In the genomic region with DNA sequence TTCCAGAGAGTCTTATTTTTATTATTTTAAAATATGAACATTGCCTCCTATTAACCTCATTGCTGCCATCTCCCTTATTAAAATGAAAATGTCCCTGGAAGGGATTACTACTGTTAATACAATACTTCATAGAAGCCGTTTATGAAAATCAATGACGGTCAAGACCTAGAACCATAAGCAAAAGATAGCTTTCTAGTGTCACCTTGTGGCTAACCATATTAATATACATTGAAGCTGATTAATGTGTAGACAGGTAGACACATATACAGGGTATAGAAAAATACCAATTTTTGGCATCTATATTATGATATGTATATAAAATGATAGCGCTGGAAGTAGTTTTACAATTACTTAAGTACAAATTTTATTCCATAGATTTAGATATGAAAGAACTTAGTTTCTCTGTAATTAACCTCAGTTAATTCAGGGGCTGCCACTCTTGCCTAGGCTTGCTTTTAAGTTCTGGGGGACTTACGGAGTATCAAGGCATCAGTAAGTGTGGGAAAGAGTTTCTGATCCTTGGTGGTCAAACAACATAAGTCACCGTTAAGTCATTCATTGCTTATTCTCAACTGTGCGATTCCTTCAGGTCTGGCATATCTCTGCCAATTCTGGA, we compare ENCODE assay signal across 8 cellular contexts. TPM values are rescaled to one million over a fixed set of nuclear protein-coding genes. Genes with fewer than 3 reads are reported as not detected.
A peak's percentile ranks its signal among the peaks of the same experiment; 100 is the strongest.
DNase-seq lines count a peak whose midpoint lies in the region; ATAC-seq, FAIRE-seq and TF ChIP-seq lines count a peak whose summit lies in the region.

No MANE protein-coding gene starts in this region.

- H2AFZ ChIP-seq in endothelial cell of umbilical vein (ENCODE audit: low read depth, low read length) = no peak overlapping the region

- H3K9ac ChIP-seq in endothelial cell of umbilical vein (replicated peaks; ENCODE audit: extremely low read depth, insufficient read depth, low read length) = no peak overlapping the region

- TF ChIP-seq CTCF in heart right ventricle (IDR thresholded peaks at IDR 0.05) (peak in 7 of 9 donors; percentile 32 to 64 (median 47)), endothelial cell of umbilical vein (IDR thresholded peaks at IDR 0.05; ENCODE audit: extremely low read depth in 1 of 2, insufficient read depth in 1 of 2, low read depth in 1 of 2, low read length in 2 of 2) (peak; percentile 24 to 30)

- H3K4me3 Mint-ChIP-seq in stimulated activated naive CD8-positive, alpha-beta T cell treated with anti-CD3 and anti-CD28 coated beads, Interleukin-15, amount 100 ng/mL, for 72 hours = no peak overlapping the region

- H4K20me1 ChIP-seq in endothelial cell of umbilical vein (replicated peaks; ENCODE audit: control insufficient read depth, extremely low read depth, insufficient read depth, low read length) = no peaks in the 10 kb centered on the region

- dilution Hi-C loops in endothelial cell of umbilical vein (cut with MboI; ENCODE audit: extremely low pct_ligation_motif_present, low sequenced_read_pairs) = no loop called here

- H3K4me1 ChIP-seq in heart right ventricle (peaks cover 0 to 24% (median 18%) of the 10 kb centered on the region in 9 donors), right cardiac atrium (ENCODE audit: control insufficient read depth, insufficient read depth, low read length) (no peaks in the 10 kb centered on the region), endothelial cell of umbilical vein (ENCODE audit: control insufficient read depth, extremely low read depth, insufficient read depth, low read length) (peaks cover 15% of the 10 kb centered on the region)

- ATAC-seq in heart right ventricle (no peak), right cardiac atrium (no peak), GM21786 (IDR thresholded peaks at IDR 0.05; ENCODE audit: unreplicated experiment) (no peak)
- ATAC-seq in stimulated activated naive CD8-positive, alpha-beta T cell treated with anti-CD3 and anti-CD28 coated beads, Interleukin-15, amount 100 ng/mL, for 72 hours = no peak

- intact Hi-C loops in heart right ventricle (cut with DNase I) (loop anchor here in 9 of 10 donors (2.0 to 10.0 kb wide), 12 partner anchors 130 to 534 kb away; a partner anchor contains a TSS), right cardiac atrium (cut with DNase I) (loop anchor here in 2 of 4 donors (5.0 to 10.0 kb wide), 4 partner anchors 134 to 516 kb away; no protein-coding TSS in a partner anchor), endothelial cell of umbilical vein (cut with micrococcal nuclease) (loop anchor here (1.0 to 10.0 kb wide), 5 partner anchors 132 to 589 kb away; a partner anchor contains a TSS)

- no peaks in the 10 kb centered on the region for H3K9me3 Mint-ChIP-seq in stimulated activated naive CD8-positive, alpha-beta T cell treated with anti-CD3 and anti-CD28 coated beads, Interleukin-15, amount 100 ng/mL, for 72 hours

- peaks cover 19% of the 10 kb centered on the region for H3K4me1 Mint-ChIP-seq in stimulated activated naive CD8-positive, alpha-beta T cell treated with anti-CD3 and anti-CD28 coated beads, Interleukin-15, amount 100 ng/mL, for 72 hours

- no peaks in the 10 kb centered on the region for H3K9me1 ChIP-seq in endothelial cell of umbilical vein (replicated peaks; ENCODE audit: control insufficient read depth, extremely low read depth, insufficient read depth, low read length)

- POLR2A ChIA-PET in endothelial cell of umbilical vein (lab: Charles Lee) = interaction anchor here (0.7 kb wide), 1 partner anchor 174 kb away, joined by 4 read pairs; no protein-coding TSS in a partner anchor

- TF ChIP-seq POLR2A in endothelial cell of umbilical vein (IDR thresholded peaks at IDR 0.05; ENCODE audit: low read depth, low read length) (no peak), GM12891 (IDR thresholded peaks at IDR 0.05; ENCODE audit: low read depth, low read length) (no peak)

- no peak overlapping the region for H3K27ac ChIP-seq in heart right ventricle
- no peak overlapping the region for H3K27ac ChIP-seq in right cardiac atrium (ENCODE audit: low read length)
- no peak overlapping the region for H3K27ac ChIP-seq in endothelial cell of umbilical vein (ENCODE audit: insufficient read depth, low read depth, low read length)

- no peak overlapping the region for H3K27ac Mint-ChIP-seq in stimulated activated naive CD8-positive, alpha-beta T cell treated with anti-CD3 and anti-CD28 coated beads, Interleukin-15, amount 100 ng/mL, for 72 hours

- peaks cover 16% of the 10 kb centered on the region for H3K79me2 ChIP-seq in endothelial cell of umbilical vein (ENCODE audit: control insufficient read depth, insufficient read depth, low read length)

- no TSS peak for BruUV-seq in endothelial cell of umbilical vein (replicated peaks; lab: Mats Ljungman, UMichigan)

- DNase-seq in heart right ventricle (no peak), right cardiac atrium (no peak), NCI-H748 (lab: John Stamatoyannopoulos, UW; ENCODE audit: unreplicated experiment) (peak; percentile 38), endothelial cell of umbilical vein (ENCODE audit: low read depth, low spot score) (peak; percentile 68), GM12891 (ENCODE audit: insufficient read length, low spot score) (no peak), urothelium cell line (ENCODE audit: low spot score) (no peak)
- DNase-seq in stimulated activated naive CD8-positive, alpha-beta T cell treated with anti-CD3 and anti-CD28 coated beads, Interleukin-15, amount 100 ng/mL, for 72 hours = no peak

- FAIRE-seq in endothelial cell of umbilical vein (lab: Jason Lieb, UNC) (no peak), GM12891 (lab: Jason Lieb, UNC) (no peak), urothelium cell line (lab: Jason Lieb, UNC) (no peak)

- no peak overlapping the region for H3K4me2 ChIP-seq in endothelial cell of umbilical vein (ENCODE audit: insufficient read depth, low read length)

- H3K36me3 ChIP-seq in heart right ventricle (peaks cover 0 to 8% (median 0%) of the 10 kb centered on the region in 9 donors), endothelial cell of umbilical vein (ENCODE audit: control insufficient read depth in 2 of 2, extremely low read depth in 1 of 2, insufficient read depth in 2 of 2, low read length in 2 of 2) (no peaks in the 10 kb centered on the region)

- no peak overlapping the region for H3K4me3 ChIP-seq in heart right ventricle
- H3K4me3 ChIP-seq in right cardiac atrium (ENCODE audit: low read length) = no peak overlapping the region
- no peak overlapping the region for H3K4me3 ChIP-seq in endothelial cell of umbilical vein (replicated peaks in 1 of 3; ENCODE audit: insufficient read depth in 1 of 3, low read depth in 1 of 3, low read length in 3 of 3)

- 56 to 57% methylated on average over 6 of the region's 6 CpGs for WGBS in heart right ventricle, 2 donors
- WGBS in right cardiac atrium = 53% methylated on average over 6 of the region's 6 CpGs

- H3K27me3 ChIP-seq in heart right ventricle (peaks cover 0 to 29% (median 0%) of the 10 kb centered on the region in 7 donors), right cardiac atrium (ENCODE audit: control insufficient read depth, insufficient read depth) (no peaks in the 10 kb centered on the region), endothelial cell of umbilical vein (ENCODE audit: control insufficient read depth in 2 of 2, insufficient read depth in 2 of 2, low read length in 2 of 2) (peaks cover 10 to 20% of the 10 kb centered on the region in 2 experiments)

- CTCF ChIA-PET in endothelial cell of umbilical vein (lab: Charles Lee) = interaction anchor here (0.5 to 4.0 kb wide), 43 partner anchors 9 to 524 kb away, joined by 3 to 263 read pairs (median 4); a partner anchor contains a TSS

- peaks cover 29% of the 10 kb centered on the region for H3K27me3 Mint-ChIP-seq in stimulated activated naive CD8-positive, alpha-beta T cell treated with anti-CD3 and anti-CD28 coated beads, Interleukin-15, amount 100 ng/mL, for 72 hours

- H3K9me3 ChIP-seq in heart right ventricle = no peaks in the 10 kb centered on the region
- H3K9me3 ChIP-seq in right cardiac atrium (ENCODE audit: control insufficient read depth, low read length) = no peaks in the 10 kb centered on the region
- no peaks in the 10 kb centered on the region for H3K9me3 ChIP-seq in endothelial cell of umbilical vein (replicated peaks; ENCODE audit: control insufficient read depth, insufficient read depth, low read length)

TF ChIP-seq in endothelial cell of umbilical vein, 7 proteins besides CTCF, POLR2A, EP300 and RAD21 (continues in another document):
- no peak for TF ChIP-seq MYC (IDR thresholded peaks at IDR 0.05; ENCODE audit: low read depth, low read length)
- no peak for TF ChIP-seq EZH2 (IDR thresholded peaks at IDR 0.05; ENCODE audit: borderline replicate concordance, low read depth, low read length, severe bottlenecking)

TF ChIP-seq in GM12891, 5 proteins besides CTCF, POLR2A, EP300 and RAD21 (continues in another document):
- TF ChIP-seq TAF1 (IDR thresholded peaks at IDR 0.05; ENCODE audit: low read depth, low read length) = no peak
- TF ChIP-seq POLR2AphosphoS5 (IDR thresholded peaks at IDR 0.05; ENCODE audit: low read depth, low read length) = no peak

RNA-seq across cellular contexts. Expression of a gene that starts 2.5 kb away (rescaled TPM):
- total RNA-seq in heart right ventricle = 10 to 100 TPM; 10.6 to 20.9 (median 14.0) TPM
- polyA plus RNA-seq in heart right ventricle = 10 to 100 TPM in 1 of 2 donors, 1 to 10 TPM in 1; 4.9 to 12.7 TPM
- 10 to 100 TPM; 12.3 to 21.1 (median 18.5) TPM for total RNA-seq in right cardiac atrium
- 6.4 TPM for polyA plus RNA-seq in right cardiac atrium
- 33.2 and 40.7 TPM in 2 replicates for total RNA-seq in endothelial cell of umbilical vein
- polyA plus RNA-seq in endothelial cell of umbilical vein = 5.5 and 7.6 TPM in 2 replicates
- 4.7 and 5.6 TPM in 2 replicates for polyA plus RNA-seq in endothelial cell of umbilical vein (2011; cell fraction: cytosol; rRNA removed)
- polyA plus RNA-seq in endothelial cell of umbilical vein (2011; cell fraction: nucleus; rRNA removed) = 45.5 and 52.7 TPM in 2 replicates
- polyA plus RNA-seq in endothelial cell of umbilical vein (2012) = 15.0 and 17.2 TPM in 2 replicates
- 30.0 and 40.8 TPM in 2 replicates for polyA minus RNA-seq in endothelial cell of umbilical vein
- 6.1 TPM for polyA minus RNA-seq in endothelial cell of umbilical vein (2011; cell fraction: cytosol; rRNA and poly(A)+ RNA removed)
- 73.1 and 87.2 TPM in 2 replicates for polyA minus RNA-seq in endothelial cell of umbilical vein (2011; cell fraction: nucleus; rRNA and poly(A)+ RNA removed)
- 7.3 TPM for polyA plus RNA-seq in GM12891 (2012; ENCODE audit: low read depth, missing spikeins)

RNA-seq across cellular contexts. Expression of a gene that starts 22.7 kb away (rescaled TPM):
- total RNA-seq in heart right ventricle (10 to 100 TPM; 19.3 to 34.1 (median 26.6) TPM), right cardiac atrium (10 to 100 TPM; 21.6 to 33.6 (median 27.8) TPM), endothelial cell of umbilical vein (23.0 and 27.5 TPM in 2 replicates)
- polyA plus RNA-seq in heart right ventricle (1 to 10 TPM; 4.2 to 8.0 TPM), right cardiac atrium (6.9 TPM), endothelial cell of umbilical vein (4.4 and 6.9 TPM in 2 replicates)
- polyA plus RNA-seq in endothelial cell of umbilical vein (2011; cell fraction: cytosol; rRNA removed) = 7.9 and 11.1 TPM in 2 replicates
- 15.5 and 16.4 TPM in 2 replicates for polyA plus RNA-seq in endothelial cell of umbilical vein (2011; cell fraction: nucleus; rRNA removed)
- 10.3 and 11.5 TPM in 2 replicates for polyA plus RNA-seq in endothelial cell of umbilical vein (2012)
- polyA minus RNA-seq in endothelial cell of umbilical vein = 30.2 and 52.3 TPM in 2 replicates
- 0.10 TPM for polyA minus RNA-seq in endothelial cell of umbilical vein (2011; cell fraction: cytosol; rRNA and poly(A)+ RNA removed)
- polyA minus RNA-seq in endothelial cell of umbilical vein (2011; cell fraction: nucleus; rRNA and poly(A)+ RNA removed) = 27.6 and 31.4 TPM in 2 replicates
- polyA plus RNA-seq in GM12891 (2012; ENCODE audit: low read depth, missing spikeins) = 0.09 TPM

Comparison
In these comparisons a context has a peak if more than half of its experiments do, and no peak if none do; other contexts are left out.
1. DNase-seq: peak in NCI-H748 (single experiment) and endothelial cell of umbilical vein (single experiment); none in heart right ventricle (0 of 2), right cardiac atrium (0 of 3), GM12891 (single experiment), stimulated activated naive CD8-positive, alpha-beta T cell treated with anti-CD3 and anti-CD28 coated beads, Interleukin-15, amount 100 ng/mL, for 72 hours (0 of 2) and urothelium cell line (single experiment).